ENCODE assay signal across 17 cellular contexts in the genomic region with DNA sequence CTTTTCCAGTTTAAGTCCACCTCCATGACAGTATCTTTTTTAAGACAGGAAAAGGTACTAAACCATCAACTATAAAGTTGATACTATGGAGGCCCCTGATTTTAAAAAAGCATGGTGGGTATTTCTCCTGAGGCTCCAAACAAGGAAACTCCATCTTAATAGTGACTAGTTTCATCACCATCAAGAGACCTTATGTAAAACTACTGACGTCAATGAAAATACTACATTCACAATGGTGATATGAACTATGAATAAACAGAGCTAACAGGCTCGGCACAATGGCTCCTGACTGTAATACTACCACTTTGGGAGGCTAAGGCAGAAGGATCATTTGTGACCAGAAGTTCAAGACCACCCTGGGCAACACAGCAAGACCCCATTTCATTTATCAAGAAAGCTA.
"Had no signal": no experiment of that assay in that cellular context is flagged by ENCODE, and none has a peak within 500 bp of the region (broad histone marks: within the 10 kb centered on the region; RNA-seq: fewer than 3 reads in every experiment).

No MANE protein-coding gene starts in this region.

- H3K9me3 ChIP-seq: colonic mucosa, mucosa of descending colon, neutrophil, right atrium auricular region, sigmoid colon, stomach, thoracic aorta, transverse colon had no signal

- H3K27me3 Mint-ChIP-seq: naive thymus-derived CD8-positive, alpha-beta T cell had no signal

- H3K4me3 Mint-ChIP-seq: naive thymus-derived CD8-positive, alpha-beta T cell had no signal

- H3K27me3 ChIP-seq: colonic mucosa, heart left ventricle, neutrophil, right atrium auricular region, sigmoid colon, stomach, transverse colon had no signal

- H3K4me3 ChIP-seq: colonic mucosa, heart left ventricle, mucosa of descending colon, right atrium auricular region, sigmoid colon, skin epidermis, stomach, thoracic aorta, transverse colon had no signal

- DNase-seq: colonic mucosa; effector CD4-positive, alpha-beta T cell; heart left ventricle; hippocampal formation; kidney glomerular epithelial cell; mucosa of descending colon; naive thymus-derived CD8-positive, alpha-beta T cell; sigmoid colon; stimulated activated CD4-positive, alpha-beta T cell treated with anti-CD3 and anti-CD28 coated beads, Interleukin-12 subunit alpha, Interleukin-12 subunit beta, amount 100 ng/mL, for 4 hours; stimulated activated naive CD4-positive, alpha-beta T cell; stomach; substantia nigra; transverse colon had no signal

- H3K27ac ChIP-seq: colonic mucosa, heart left ventricle, neutrophil, right atrium auricular region, sigmoid colon, skin epidermis, stomach, thoracic aorta, transverse colon had no signal

- H3K4me1 ChIP-seq: colonic mucosa, transverse colon had no signal

- H3K36me3 ChIP-seq: colonic mucosa, heart left ventricle, neutrophil, right atrium auricular region, sigmoid colon, stomach, thoracic aorta, transverse colon had no signal
